ENCODE assay signal across 8 cellular contexts in genomic region chr14:74493343-74494261, GRCh38. TPM values are rescaled to one million over a fixed set of nuclear protein-coding genes. Genes with fewer than 3 reads are reported as not detected.
DNase-seq lines count a peak whose midpoint lies in the region; ATAC-seq and TF ChIP-seq lines count a peak whose summit lies in the region.

ISCA2 (plus strand) TSS chr14:74493765; CDS start chr14:74493775, 10 bp downstream.

- H3K27ac Mint-ChIP-seq in CD8-positive, alpha-beta T cell, result peak within 1 kb of the TSS; percentile 92

- no peaks in the 10 kb centered on the region for H3K9me3 Mint-ChIP-seq in CD8-positive, alpha-beta T cell

- no peaks in the 10 kb centered on the region for H3K9me3 ChIP-seq in CD8-positive, alpha-beta T cell (ENCODE audit: low read length)

- peak within 1 kb of the TSS; percentile 80 for H3K27ac ChIP-seq in CD8-positive, alpha-beta T cell (ENCODE audit: low read depth, low read length)

- H3K4me3 Mint-ChIP-seq in CD8-positive, alpha-beta T cell, result no peak within 1 kb of the TSS

- POLR2A ChIA-PET in CD8-positive, alpha-beta T cell (lab: Charles Lee), result interaction anchor here (0.7 to 1.2 kb wide), 2 partner anchors 181 to 195 kb away, joined by 3 to 4 read pairs; no protein-coding TSS in a partner anchor

- intact Hi-C loops in CD8-positive, alpha-beta T cell (cut with DNase I, micrococcal nuclease), result loop anchor here (1.0 to 10.0 kb wide), 17 partner anchors 114 to 1661 kb away; partner anchors contain the start of genes ABCD4 (in 2 of the 2), ALDH6A1 (in 2 of the 2), AREL1 (in 2 of the 2) and ERG28 (in 2 of the 2)

- peaks cover 32% of the 10 kb centered on the region for H3K4me1 ChIP-seq in CD8-positive, alpha-beta T cell (ENCODE audit: insufficient read depth, low read length)

- no peak for TF ChIP-seq CTCF in CD8-positive, alpha-beta T cell (IDR thresholded peaks at IDR 0.05)

- H3K36me3 ChIP-seq in CD8-positive, alpha-beta T cell (ENCODE audit: insufficient read depth, low read length), result no peaks in the 10 kb centered on the region

- peak within 1 kb of the TSS; percentile 90 for H3K4me3 ChIP-seq in CD8-positive, alpha-beta T cell (ENCODE audit: low read depth, low read length)

- H3K27me3 ChIP-seq in CD8-positive, alpha-beta T cell (ENCODE audit: insufficient read depth, low read length), result no peaks in the 10 kb centered on the region

- CTCF ChIA-PET in CD8-positive, alpha-beta T cell (lab: Charles Lee), result no interaction called here

- DNase-seq in CD8-positive, alpha-beta T cell, result peak; percentile 97 to 100 (median 100)
- DNase-seq in HS-27A (ENCODE audit: low read depth) (peak; percentile 93), NK-92 (lab: John Stamatoyannopoulos, UW; ENCODE audit: unreplicated experiment) (peak; percentile 99), lung microvascular endothelial cell (ENCODE audit: low read depth in 2 of 2) (peak; percentile 97 to 99)
- DNase-seq in activated CD8-positive, alpha-beta memory T cell treated with anti-CD3 and anti-CD28 coated beads for 1 hour (ENCODE audit: extremely low read depth in 1 of 2, low read depth in 1 of 2), result peak; percentile 99 to 100
- DNase-seq in effector CD8-positive, alpha-beta T cell (lab: John Stamatoyannopoulos, UW), result peak; percentile 100
- peak; percentile 99 to 100 (median 99) for DNase-seq in stimulated activated CD4-positive, alpha-beta T cell treated with anti-CD3 and anti-CD28 coated beads, TNF-alpha, amount 100 ng/mL, for 48 hours (ENCODE audit: low read depth in 3 of 3)

- peaks cover 33% of the 10 kb centered on the region for H3K4me1 Mint-ChIP-seq in CD8-positive, alpha-beta T cell (ENCODE audit: low read depth)

- peaks cover 26% of the 10 kb centered on the region for H3K36me3 Mint-ChIP-seq in CD8-positive, alpha-beta T cell

- peak; percentile 91 for ATAC-seq in CD8-positive, alpha-beta T cell
- ATAC-seq in GM19467 (IDR thresholded peaks at IDR 0.05; ENCODE audit: unreplicated experiment), result peak; percentile 79

- H3K27me3 Mint-ChIP-seq in CD8-positive, alpha-beta T cell (ENCODE audit: low read depth), result no peaks in the 10 kb centered on the region

RNA-seq across cellular contexts. Expression of gene ISCA2, which starts in this region (rescaled TPM):
- 10 to 100 TPM; 18.6 to 24.0 TPM for total RNA-seq in CD8-positive, alpha-beta T cell
- total RNA-seq in lung microvascular endothelial cell, result 8.5 and 9.2 TPM in 2 replicates

Comparison
In these comparisons a context has a peak if more than half of its experiments do, and no peak if none do; other contexts are left out.
1. Peak in every context shown above with its lines: DNase-seq, ATAC-seq, H3K4me3 ChIP-seq and H3K27ac ChIP-seq.